In the genomic region with DNA sequence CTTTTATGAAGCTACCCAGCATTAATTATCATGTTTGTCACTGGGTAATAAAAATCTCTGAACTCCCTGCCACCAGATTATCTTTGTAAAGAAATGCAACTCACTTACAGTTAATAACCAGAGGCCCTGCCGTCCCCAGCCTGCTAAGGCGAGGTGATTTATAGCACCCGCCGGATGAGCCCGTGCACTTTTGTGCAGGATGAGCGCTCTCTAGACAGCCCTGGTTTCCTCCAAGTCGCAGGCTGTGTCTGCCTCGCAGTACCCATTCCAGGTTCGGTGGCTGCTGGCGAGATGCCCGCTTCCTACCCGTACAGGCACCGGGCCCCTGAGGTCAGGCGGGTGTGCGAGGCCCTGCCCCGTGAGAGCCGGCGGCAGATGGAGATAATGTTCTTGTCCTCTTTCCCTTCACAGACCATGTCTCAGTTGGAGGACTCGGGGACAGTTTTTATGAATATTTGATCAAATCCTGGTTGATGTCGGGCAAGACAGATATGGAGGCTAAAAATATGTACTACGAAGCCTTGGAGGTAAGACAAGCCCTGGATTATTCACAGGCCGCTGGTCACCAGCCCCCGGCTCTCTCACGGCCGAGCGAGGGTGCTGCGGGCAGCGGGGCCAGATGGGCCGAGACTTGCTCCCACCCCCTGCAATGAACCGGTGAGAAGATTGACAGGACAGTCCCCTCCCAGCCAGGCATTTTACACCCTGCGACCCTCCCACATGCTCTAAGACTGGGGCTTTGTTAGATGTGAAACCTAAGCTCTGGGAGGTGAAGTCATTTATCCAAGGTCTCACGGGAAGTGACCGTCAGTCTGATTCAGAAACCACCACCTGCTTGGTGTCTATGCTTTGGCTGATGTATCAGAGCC, we compare ENCODE assay signal across 9 cellular contexts. TPM values are rescaled to one million over a fixed set of nuclear protein-coding genes. Genes with fewer than 3 reads are reported as not detected.
DNase-seq lines count a peak whose midpoint lies in the region; ATAC-seq and TF ChIP-seq lines count a peak whose summit lies in the region.
"Had no signal": no experiment of that assay in that cellular context is flagged by ENCODE, and none has a peak within 500 bp of the region (broad histone marks: within the 10 kb centered on the region; RNA-seq: fewer than 3 reads in every experiment).

No MANE protein-coding gene starts in this region.

- peak; percentile 24 for DNase-seq in HT1080 (ENCODE audit: low read depth)
- peak; percentile 83 to 92 for DNase-seq in SJCRH30
- peak; percentile 83 for DNase-seq in Right ventricle myocardium superior
- DNase-seq in smooth muscle cell (lab: John Stamatoyannopoulos, UW; ENCODE audit: unreplicated experiment): peak; percentile 8
- DNase-seq in activated effector memory CD4-positive, alpha-beta T cell treated with Interleukin-2 at 50 U/mL for 16 hours: no peak
- DNase-seq in hippocampal formation (lab: John Stamatoyannopoulos, UW): no peak

- H3K4me1 ChIP-seq in SJCRH30: peaks cover 45% of the 10 kb centered on the region
- H3K4me1 ChIP-seq in smooth muscle cell (ENCODE audit: low read depth): peaks cover 19% of the 10 kb centered on the region

- H2AFZ ChIP-seq in smooth muscle cell (ENCODE audit: low read depth): no peak overlapping the region

- no peak overlapping the region for H3K9ac ChIP-seq in smooth muscle cell (ENCODE audit: low read depth)

- ATAC-seq in Right ventricle myocardium superior (ENCODE audit: poor library complexity) (peak; percentile 72), HG02840 (IDR thresholded peaks at IDR 0.05; ENCODE audit: low FRiP score, unreplicated experiment) (no peak), GM21737 (IDR thresholded peaks at IDR 0.05; ENCODE audit: unreplicated experiment) (no peak)

- WGBS in smooth muscle cell (ENCODE audit: low lambda C conversion rate): 45% methylated on average over 33 of the region's 33 CpGs

- no peaks in the 10 kb centered on the region for H4K20me1 ChIP-seq in smooth muscle cell (ENCODE audit: low read depth)

- peak overlapping the region; percentile 14 for H3K4me3 ChIP-seq in SJCRH30
- H3K4me3 ChIP-seq in smooth muscle cell: no peak overlapping the region
- H3K4me3 ChIP-seq: skin epidermis had no signal

- no peak for TF ChIP-seq CTCF in smooth muscle cell (IDR thresholded peaks at IDR 0.05; ENCODE audit: borderline replicate concordance, insufficient read depth, poor library complexity, severe bottlenecking)

- intact Hi-C loops in Right ventricle myocardium superior (cut with DNase I): no loop called here

- peak overlapping the region; percentile 42 for H3K4me2 ChIP-seq in smooth muscle cell

- H3F3A ChIP-seq in smooth muscle cell (ENCODE audit: low read depth): peaks cover 10% of the 10 kb centered on the region

- H3K36me3 ChIP-seq in SJCRH30 (peaks cover 9% of the 10 kb centered on the region), smooth muscle cell (ENCODE audit: low read depth) (no peaks in the 10 kb centered on the region)

- H3K27me3 ChIP-seq in SJCRH30 (no peaks in the 10 kb centered on the region), smooth muscle cell (ENCODE audit: low read depth) (no peaks in the 10 kb centered on the region)

- H3K9me3 ChIP-seq in SJCRH30 (replicated peaks) (no peaks in the 10 kb centered on the region), smooth muscle cell (replicated peaks; ENCODE audit: low read depth) (no peaks in the 10 kb centered on the region)

- H3K79me2 ChIP-seq in smooth muscle cell (ENCODE audit: low read depth): no peaks in the 10 kb centered on the region

- H3K27ac ChIP-seq in SJCRH30 (peak overlapping the region; percentile 64), smooth muscle cell (ENCODE audit: low read depth) (no peak overlapping the region)
- H3K27ac ChIP-seq: skin epidermis had no signal

RNA-seq across cellular contexts. Expression of a gene that starts 28.5 kb away (rescaled TPM):
- total RNA-seq in HT1080 (2014; rRNA removed; shearing (Covaris generic)): 24.3 and 36.5 TPM in 2 replicates
- polyA plus RNA-seq in HT1080 (2015; cell fraction: cytosol; rRNA removed): 108 and 125 TPM in 2 replicates
- polyA plus RNA-seq in HT1080 (2015; cell fraction: nucleus; rRNA removed): 54.0 and 57.1 TPM in 2 replicates
- 63.1 and 64.3 TPM in 2 replicates for total RNA-seq in SJCRH30 (2014; rRNA removed; shearing (Covaris generic))
- total RNA-seq in Right ventricle myocardium superior (39.6 TPM), smooth muscle cell (26.6 and 32.6 TPM in 2 replicates)
- polyA plus RNA-seq in smooth muscle cell: 48.9 and 62.9 TPM in 2 replicates

RNA-seq across cellular contexts. Expression of a gene that starts 48.3 kb away (rescaled TPM):
- 43.4 and 47.5 TPM in 2 replicates for total RNA-seq in HT1080 (2014; rRNA removed; shearing (Covaris generic))
- polyA plus RNA-seq in HT1080 (2015; cell fraction: cytosol; rRNA removed): 38.5 and 38.7 TPM in 2 replicates
- polyA plus RNA-seq in HT1080 (2015; cell fraction: nucleus; rRNA removed): 63.5 and 65.7 TPM in 2 replicates
- total RNA-seq in SJCRH30 (2014; rRNA removed; shearing (Covaris generic)): 47.9 and 49.9 TPM in 2 replicates
- total RNA-seq in Right ventricle myocardium superior (222 TPM), smooth muscle cell (39.9 and 47.2 TPM in 2 replicates)
- polyA plus RNA-seq in smooth muscle cell: 63.9 and 71.2 TPM in 2 replicates

Comparison
In these comparisons a context has a peak if more than half of its experiments do, and no peak if none do; other contexts are left out.
1. DNase-seq: peak in HT1080 (single experiment), SJCRH30 (2 of 2), Right ventricle myocardium superior (single experiment) and smooth muscle cell (single experiment); none in activated effector memory CD4-positive, alpha-beta T cell treated with Interleukin-2 at 50 U/mL for 16 hours (single experiment) and hippocampal formation (0 of 2).